ENCODE assay signal across 8 cellular contexts in genomic region chr5:14675865-14676300, GRCh38. TPM values are rescaled to one million over a fixed set of nuclear protein-coding genes. Genes with fewer than 3 reads are reported as not detected.
DNase-seq lines count a peak whose midpoint lies in the region; ATAC-seq and TF ChIP-seq lines count a peak whose summit lies in the region.

No MANE protein-coding gene starts in this region.

- no peaks in the 10 kb centered on the region for H3K9me3 Mint-ChIP-seq in CD4-positive, alpha-beta memory T cell
- H3K9me3 Mint-ChIP-seq in activated naive CD8-positive, alpha-beta T cell treated with anti-CD3 and anti-CD28 coated beads for 36 hours, result no peaks in the 10 kb centered on the region
- no peaks in the 10 kb centered on the region for H3K9me3 Mint-ChIP-seq in stimulated activated naive CD8-positive, alpha-beta T cell treated with anti-CD3 and anti-CD28 coated beads, Interleukin-15, amount 100 ng/mL, for 72 hours

- peaks cover 11% of the 10 kb centered on the region for H3K36me3 ChIP-seq in CD4-positive, alpha-beta memory T cell (ENCODE audit: insufficient read depth, low read length)

- peaks cover 19 to 65% of the 10 kb centered on the region in 2 donors for H3K36me3 Mint-ChIP-seq in CD4-positive, alpha-beta memory T cell
- H3K36me3 Mint-ChIP-seq in activated naive CD8-positive, alpha-beta T cell treated with anti-CD3 and anti-CD28 coated beads for 36 hours, result peaks cover 65% of the 10 kb centered on the region

- CTCF ChIA-PET in CD4-positive, alpha-beta memory T cell (lab: Charles Lee; ENCODE audit: partially characterized antibody), result interaction anchor here (0.5 to 3.1 kb wide), 8 partner anchors 9 to 339 kb away, joined by 3 to 25 read pairs (median 4); no protein-coding TSS in a partner anchor

- intact Hi-C loops in CD4-positive, alpha-beta memory T cell (cut with micrococcal nuclease), result loop anchor here (1.0 kb wide), 1 partner anchor 10 kb away; no protein-coding TSS in a partner anchor
- intact Hi-C loops in dorsolateral prefrontal cortex (cut with DNase I), result no loop called here

- ATAC-seq in GM19463 (IDR thresholded peaks at IDR 0.05; ENCODE audit: unreplicated experiment) (peak; percentile 45), HG03460 (IDR thresholded peaks at IDR 0.05; ENCODE audit: unreplicated experiment) (peak; percentile 48)
- ATAC-seq in stimulated activated naive CD8-positive, alpha-beta T cell treated with anti-CD3 and anti-CD28 coated beads, Interleukin-15, amount 100 ng/mL, for 72 hours, result peak; percentile 50

- no peaks in the 10 kb centered on the region for H3K9me3 ChIP-seq in CD4-positive, alpha-beta memory T cell (ENCODE audit: control insufficient read depth in 1 of 2, low read length in 2 of 2)

- POLR2A ChIA-PET in CD4-positive, alpha-beta memory T cell (lab: Charles Lee; ENCODE audit: partially characterized antibody), result interaction anchor here (1.5 to 2.1 kb wide), 4 partner anchors 9 to 32 kb away, joined by 5 to 9 read pairs (median 8); partner anchors contain the start of gene OTULIN

- H3K27ac ChIP-seq in CD4-positive, alpha-beta memory T cell (ENCODE audit: low read depth, low read length), result peak overlapping the region; percentile 61
- H3K27ac ChIP-seq in dorsolateral prefrontal cortex, result peak overlapping the region in 1 of 59 donors; percentile 31

- H3K27me3 Mint-ChIP-seq in CD4-positive, alpha-beta memory T cell, result no peaks in the 10 kb centered on the region
- H3K27me3 Mint-ChIP-seq in activated naive CD8-positive, alpha-beta T cell treated with anti-CD3 and anti-CD28 coated beads for 36 hours, result no peaks in the 10 kb centered on the region
- H3K27me3 Mint-ChIP-seq in stimulated activated naive CD8-positive, alpha-beta T cell treated with anti-CD3 and anti-CD28 coated beads, Interleukin-15, amount 100 ng/mL, for 72 hours, result no peaks in the 10 kb centered on the region

- H3K27me3 ChIP-seq in CD4-positive, alpha-beta memory T cell (ENCODE audit: insufficient read depth, low read length), result no peaks in the 10 kb centered on the region
- no peaks in the 10 kb centered on the region for H3K27me3 ChIP-seq in dorsolateral prefrontal cortex

- H3K27ac Mint-ChIP-seq in CD4-positive, alpha-beta memory T cell, result peak overlapping the region; percentile 78 to 93 (median 88)
- peak overlapping the region; percentile 91 for H3K27ac Mint-ChIP-seq in activated naive CD8-positive, alpha-beta T cell treated with anti-CD3 and anti-CD28 coated beads for 36 hours
- peak overlapping the region; percentile 67 to 91 for H3K27ac Mint-ChIP-seq in stimulated activated naive CD8-positive, alpha-beta T cell treated with anti-CD3 and anti-CD28 coated beads, Interleukin-15, amount 100 ng/mL, for 72 hours

- H3K4me3 ChIP-seq in CD4-positive, alpha-beta memory T cell (ENCODE audit: low read length in 2 of 2), result no peak overlapping the region
- no peak overlapping the region for H3K4me3 ChIP-seq in dorsolateral prefrontal cortex

- H3K4me3 Mint-ChIP-seq in CD4-positive, alpha-beta memory T cell, result peak overlapping the region; percentile 11 to 78 (median 74)
- H3K4me3 Mint-ChIP-seq in activated naive CD8-positive, alpha-beta T cell treated with anti-CD3 and anti-CD28 coated beads for 36 hours, result peak overlapping the region; percentile 56
- H3K4me3 Mint-ChIP-seq in stimulated activated naive CD8-positive, alpha-beta T cell treated with anti-CD3 and anti-CD28 coated beads, Interleukin-15, amount 100 ng/mL, for 72 hours, result peak overlapping the region; percentile 74 to 77

- H3K4me1 Mint-ChIP-seq in CD4-positive, alpha-beta memory T cell, result peaks cover 57 to 67% (median 61%) of the 10 kb centered on the region in 4 donors
- peaks cover 72% of the 10 kb centered on the region for H3K4me1 Mint-ChIP-seq in activated naive CD8-positive, alpha-beta T cell treated with anti-CD3 and anti-CD28 coated beads for 36 hours
- peaks cover 78% of the 10 kb centered on the region for H3K4me1 Mint-ChIP-seq in stimulated activated naive CD8-positive, alpha-beta T cell treated with anti-CD3 and anti-CD28 coated beads, Interleukin-15, amount 100 ng/mL, for 72 hours

- TF ChIP-seq CTCF in dorsolateral prefrontal cortex (IDR thresholded peaks at IDR 0.05 in 54 of 56, conservative IDR thresholded peaks at IDR 0.05 in 2 of 56; ENCODE audit: low read depth in 1 of 56, partially characterized antibody in 56 of 56), result no peak

- peak in 3 of 5 donors; percentile 11 to 28 (median 16) for DNase-seq in CD4-positive, alpha-beta memory T cell
- DNase-seq in activated naive CD8-positive, alpha-beta T cell treated with anti-CD3 and anti-CD28 coated beads for 36 hours, result no peak
- DNase-seq in stimulated activated naive CD8-positive, alpha-beta T cell treated with anti-CD3 and anti-CD28 coated beads, Interleukin-15, amount 100 ng/mL, for 72 hours, result no peak
- DNase-seq in dorsolateral prefrontal cortex (no peak), NCI-H2107 treated with DMSO at 0.1 percent for 48 hours (lab: John Stamatoyannopoulos, UW; ENCODE audit: unreplicated experiment) (no peak), NCI-H526 (lab: John Stamatoyannopoulos, UW) (no peak)

- peaks cover 62% of the 10 kb centered on the region for H3K4me1 ChIP-seq in CD4-positive, alpha-beta memory T cell (ENCODE audit: insufficient read depth, low read length)

RNA-seq across cellular contexts. Expression of gene OTULIN, which starts 11.4 kb away (rescaled TPM):
- 10 to 100 TPM; 59.4 to 69.0 TPM for total RNA-seq in CD4-positive, alpha-beta memory T cell
- 10 to 100 TPM; 12.1 to 20.4 TPM for polyA plus RNA-seq in CD4-positive, alpha-beta memory T cell
- total RNA-seq in activated naive CD8-positive, alpha-beta T cell treated with anti-CD3 and anti-CD28 coated beads for 36 hours, result 10 to 100 TPM; 68.9 TPM
- total RNA-seq in dorsolateral prefrontal cortex, result 10 to 100 TPM; 14.9 to 36.1 (median 22.3) TPM

Comparison
In these comparisons a context has a peak if more than half of its experiments do, and no peak if none do; other contexts are left out.
1. DNase-seq: peak in CD4-positive, alpha-beta memory T cell (3 of 5); none in activated naive CD8-positive, alpha-beta T cell treated with anti-CD3 and anti-CD28 coated beads for 36 hours (single experiment), stimulated activated naive CD8-positive, alpha-beta T cell treated with anti-CD3 and anti-CD28 coated beads, Interleukin-15, amount 100 ng/mL, for 72 hours (0 of 2), dorsolateral prefrontal cortex (0 of 10), NCI-H2107 treated with DMSO at 0.1 percent for 48 hours (single experiment) and NCI-H526 (0 of 2).
2. Peak in every context shown above with its lines, with median percentiles within 50 percentile points of each other: H3K27ac Mint-ChIP-seq, H3K4me3 Mint-ChIP-seq and ATAC-seq.